In genomic region chr20:38951611-38952010, GRCh38 we compare ENCODE assay signal across 1 cellular context.
TF ChIP-seq lines count a peak whose summit lies in the region.

No MANE protein-coding gene starts in this region.

TF ChIP-seq in H1, 55 proteins besides CTCF, POLR2A, EP300 and RAD21:
- TF ChIP-seq JUN (IDR thresholded peaks at IDR 0.05; ENCODE audit: low read depth, low read length) (no peak), SIN3A (conservative IDR thresholded peaks at IDR 0.05 in 1 of 2, IDR thresholded peaks at IDR 0.05 in 1 of 2; ENCODE audit: low read depth in 1 of 2, low read length in 2 of 2) (no peak), BACH1 (IDR thresholded peaks at IDR 0.05; ENCODE audit: low read length) (no peak), HDAC6 (IDR thresholded peaks at IDR 0.05; ENCODE audit: low read depth, low read length) (no peak), BRCA1 (IDR thresholded peaks at IDR 0.05; ENCODE audit: low read depth, low read length) (no peak), SRF (IDR thresholded peaks at IDR 0.05; ENCODE audit: low read depth, low read length) (no peak), RNF2 (IDR thresholded peaks at IDR 0.05; ENCODE audit: borderline replicate concordance, low read depth, low read length, missing control alignments, poor library complexity, severe bottlenecking) (no peak), KDM5A (IDR thresholded peaks at IDR 0.05; ENCODE audit: low read length) (no peak)
